In the genomic region with DNA sequence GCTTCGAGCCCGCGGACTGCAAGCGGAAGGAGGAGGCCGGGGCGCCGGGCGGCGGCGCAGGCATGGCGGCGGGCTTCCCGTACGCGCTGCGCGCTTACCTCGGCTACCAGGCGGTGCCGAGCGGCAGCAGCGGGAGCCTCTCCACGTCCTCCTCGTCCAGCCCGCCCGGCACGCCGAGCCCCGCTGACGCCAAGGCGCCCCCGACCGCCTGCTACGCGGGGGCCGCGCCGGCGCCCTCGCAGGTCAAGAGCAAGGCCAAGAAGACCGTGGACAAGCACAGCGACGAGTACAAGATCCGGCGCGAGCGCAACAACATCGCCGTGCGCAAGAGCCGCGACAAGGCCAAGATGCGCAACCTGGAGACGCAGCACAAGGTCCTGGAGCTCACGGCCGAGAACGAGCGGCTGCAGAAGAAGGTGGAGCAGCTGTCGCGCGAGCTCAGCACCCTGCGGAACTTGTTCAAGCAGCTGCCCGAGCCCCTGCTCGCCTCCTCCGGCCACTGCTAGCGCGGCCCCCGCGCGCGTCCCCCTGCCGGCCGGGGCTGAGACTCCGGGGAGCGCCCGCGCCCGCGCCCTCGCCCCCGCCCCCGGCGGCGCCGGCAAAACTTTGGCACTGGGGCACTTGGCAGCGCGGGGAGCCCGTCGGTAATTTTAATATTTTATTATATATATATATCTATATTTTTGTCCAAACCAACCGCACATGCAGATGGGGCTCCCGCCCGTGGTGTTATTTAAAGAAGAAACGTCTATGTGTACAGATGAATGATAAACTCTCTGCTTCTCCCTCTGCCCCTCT, we compare ENCODE assay signal across 7 cellular contexts. TPM values are rescaled to one million over a fixed set of nuclear protein-coding genes. Genes with fewer than 3 reads are reported as not detected.
DNase-seq lines count a peak whose midpoint lies in the region; ATAC-seq, FAIRE-seq and TF ChIP-seq lines count a peak whose summit lies in the region.

No MANE protein-coding gene starts in this region.

- peak overlapping the region; percentile 82 to 94 for H3K4me3 ChIP-seq in esophagus (ENCODE audit: low read depth in 1 of 2, low read length in 2 of 2)
- H3K4me3 ChIP-seq in thoracic aorta = peak overlapping the region; percentile 79

- H3K9me3 ChIP-seq in esophagus (ENCODE audit: control insufficient read depth in 2 of 2, insufficient read depth in 1 of 2, low read depth in 1 of 2, low read length in 1 of 2) (no peaks in the 10 kb centered on the region), thoracic aorta (no peaks in the 10 kb centered on the region)

- H3K36me3 ChIP-seq in esophagus (ENCODE audit: control insufficient read depth in 2 of 2, insufficient read depth in 2 of 2, low read length in 1 of 2) = peaks cover 4 to 13% of the 10 kb centered on the region in 2 donors
- H3K36me3 ChIP-seq in thoracic aorta = peaks cover 15% of the 10 kb centered on the region

- H3K27ac ChIP-seq in esophagus (ENCODE audit: low read depth in 2 of 2, low read length in 1 of 2) (peak overlapping the region; percentile 98 to 99), thoracic aorta (peak overlapping the region; percentile 93 to 99)

- TF ChIP-seq CTCF in thoracic aorta (IDR thresholded peaks at IDR 0.05) = peak; percentile 21

- peak overlapping the region; percentile 96 for H3K4me3 Mint-ChIP-seq in natural killer cell treated with Interleukin-12 subunit alpha and Interleukin-12 subunit beta and Interleukin-15 and Interleukin-18, amount 100 ng/mL, for 72 hours

- H3K36me3 Mint-ChIP-seq in natural killer cell treated with Interleukin-12 subunit alpha and Interleukin-12 subunit beta and Interleukin-15 and Interleukin-18, amount 100 ng/mL, for 72 hours = peaks cover 12% of the 10 kb centered on the region

- no peaks in the 10 kb centered on the region for H3K27me3 Mint-ChIP-seq in natural killer cell treated with Interleukin-12 subunit alpha and Interleukin-12 subunit beta and Interleukin-15 and Interleukin-18, amount 100 ng/mL, for 72 hours

- WGBS in esophagus, 2 donors = 0% methylated on average over 72 to 93 of the region's 93 CpGs

- ATAC-seq in HG02759 (IDR thresholded peaks at IDR 0.05; ENCODE audit: unreplicated experiment) (peak; percentile 31), thoracic aorta (ENCODE audit: insufficient number of reproducible peaks, low FRiP score, low read depth) (no peak)
- ATAC-seq in natural killer cell treated with Interleukin-12 subunit alpha and Interleukin-12 subunit beta and Interleukin-15 and Interleukin-18, amount 100 ng/mL, for 72 hours = peak; percentile 45 to 55

- peaks cover 26 to 46% of the 10 kb centered on the region in 2 donors for H3K4me1 Mint-ChIP-seq in natural killer cell treated with Interleukin-12 subunit alpha and Interleukin-12 subunit beta and Interleukin-15 and Interleukin-18, amount 100 ng/mL, for 72 hours (ENCODE audit: low read depth in 2 of 2)

- peak; percentile 31 for FAIRE-seq in GM12891 (lab: Jason Lieb, UNC)

- H3K9me3 Mint-ChIP-seq in natural killer cell treated with Interleukin-12 subunit alpha and Interleukin-12 subunit beta and Interleukin-15 and Interleukin-18, amount 100 ng/mL, for 72 hours = no peaks in the 10 kb centered on the region

- H3K4me1 ChIP-seq in esophagus (ENCODE audit: control insufficient read depth in 2 of 2, insufficient read depth in 2 of 2, low read length in 1 of 2) (peaks cover 0 to 19% of the 10 kb centered on the region in 2 donors), thoracic aorta (ENCODE audit: control insufficient read depth in 1 of 2, low read depth in 2 of 2) (peaks cover 15 to 38% of the 10 kb centered on the region in 2 donors)

- DNase-seq in GM12891 (ENCODE audit: insufficient read length, low spot score) = peak; percentile 63
- peak; percentile 71 for DNase-seq in NCI-H69 (lab: John Stamatoyannopoulos, UW)
- DNase-seq in activated T-cell treated with anti-CD3 and anti-CD28 coated beads for 1 hour (ENCODE audit: low read depth) = peak; percentile 44
- DNase-seq in natural killer cell treated with Interleukin-12 subunit alpha and Interleukin-12 subunit beta and Interleukin-15 and Interleukin-18, amount 100 ng/mL, for 72 hours (ENCODE audit: low spot score) = peak; percentile 70
- no peak for DNase-seq in thoracic aorta (ENCODE audit: low spot score)

- no peaks in the 10 kb centered on the region for H3K27me3 ChIP-seq in esophagus (ENCODE audit: control insufficient read depth in 1 of 2, insufficient read depth in 2 of 2, low read length in 2 of 2)
- no peaks in the 10 kb centered on the region for H3K27me3 ChIP-seq in thoracic aorta (replicated peaks; ENCODE audit: insufficient read depth)

- peak overlapping the region; percentile 96 to 99 for H3K27ac Mint-ChIP-seq in natural killer cell treated with Interleukin-12 subunit alpha and Interleukin-12 subunit beta and Interleukin-15 and Interleukin-18, amount 100 ng/mL, for 72 hours

- TF ChIP-seq POLR2A in GM12891 (IDR thresholded peaks at IDR 0.05; ENCODE audit: low read depth, low read length) = 0 out of 2 replicates have a peak, but pooled peaks have one; percentile 31

TF ChIP-seq in GM12891, 5 proteins besides CTCF, POLR2A, EP300 and RAD21:
- no peak for TF ChIP-seq TAF1 (IDR thresholded peaks at IDR 0.05; ENCODE audit: low read depth, low read length)
- no peak for TF ChIP-seq POU2F2 (IDR thresholded peaks at IDR 0.05; ENCODE audit: low read depth, low read length)
- no peak for TF ChIP-seq PAX5 (IDR thresholded peaks at IDR 0.05; ENCODE audit: insufficient read depth, low read length, severe bottlenecking)

RNA-seq across cellular contexts. Expression of a gene that starts 1.1 kb away (rescaled TPM):
- 0.60 TPM for polyA plus RNA-seq in GM12891 (2012; ENCODE audit: low read depth, missing spikeins)
- polyA plus RNA-seq in esophagus = 10 to 100 TPM in 1 of 2 donors, 1 to 10 TPM in 1; 6.9 to 19.6 TPM
- 100 to 1,000 TPM; 153 to 167 TPM for total RNA-seq in natural killer cell treated with Interleukin-12 subunit alpha and Interleukin-12 subunit beta and Interleukin-15 and Interleukin-18, amount 100 ng/mL, for 72 hours
- 100 to 1,000 TPM; 113 to 255 TPM for total RNA-seq in thoracic aorta

RNA-seq across cellular contexts. Expression of a gene that starts 38.2 kb away (rescaled TPM):
- polyA plus RNA-seq in GM12891 (2012; ENCODE audit: low read depth, missing spikeins) = 10.1 TPM
- 10 to 100 TPM; 31.5 to 56.2 TPM for polyA plus RNA-seq in esophagus
- 10 to 100 TPM; 31.2 to 33.8 TPM for total RNA-seq in natural killer cell treated with Interleukin-12 subunit alpha and Interleukin-12 subunit beta and Interleukin-15 and Interleukin-18, amount 100 ng/mL, for 72 hours
- total RNA-seq in thoracic aorta = 10 to 100 TPM; 21.2 to 34.3 TPM
